Comparison of ENCODE assay signal across 9 cellular contexts in the genomic region with DNA sequence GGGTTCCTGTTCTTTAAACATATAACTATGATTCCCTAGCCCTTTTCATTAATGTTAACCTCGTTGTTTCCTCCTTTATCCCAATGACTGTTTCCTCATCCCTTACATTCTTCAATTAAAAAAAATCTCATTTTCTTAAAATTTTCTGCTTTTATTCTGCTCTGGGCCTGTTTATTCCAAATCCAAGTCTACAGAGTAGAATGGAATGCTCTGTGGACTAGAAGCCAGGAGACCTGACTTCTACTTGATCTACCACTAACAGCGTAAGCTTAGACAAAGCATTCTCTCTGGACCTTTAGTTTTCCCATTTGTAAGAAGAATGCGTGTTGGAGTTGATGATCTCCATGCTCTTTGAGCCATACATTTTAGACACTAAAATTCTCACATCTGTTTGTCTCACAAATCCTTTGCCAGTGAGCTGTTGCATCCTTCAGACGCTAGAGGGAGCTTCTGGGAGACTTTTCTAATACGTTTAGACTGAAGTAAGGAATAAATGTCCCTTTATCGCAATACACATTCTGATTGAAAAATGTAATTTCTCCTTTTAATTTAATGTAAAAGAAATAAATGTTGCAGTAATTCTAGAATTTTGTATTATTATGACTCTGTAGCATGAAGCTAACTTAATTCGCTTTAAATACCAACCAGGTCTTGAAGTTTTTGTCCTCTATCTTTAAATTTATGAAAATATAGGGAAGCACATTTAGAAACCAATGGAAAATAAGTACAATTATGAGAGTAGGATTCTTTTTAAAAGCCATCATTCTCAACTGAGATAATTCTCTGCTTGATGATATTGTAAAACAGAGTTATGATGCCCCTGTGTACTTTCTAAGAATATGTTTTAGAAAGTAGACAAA.
DNase-seq lines count a peak whose midpoint lies in the region; ATAC-seq and TF ChIP-seq lines count a peak whose summit lies in the region.
"Had no signal": no experiment of that assay in that cellular context is flagged by ENCODE, and none has a peak within 500 bp of the region (broad histone marks: within the 10 kb centered on the region; RNA-seq: fewer than 3 reads in every experiment).

No MANE protein-coding gene starts in this region.

- in situ Hi-C loops in astrocyte of the spinal cord (cut with HindIII; ENCODE audit: low sequenced_read_pairs) = no loop called here

- ATAC-seq in HG03558 (IDR thresholded peaks at IDR 0.05; ENCODE audit: extremely low read depth, unreplicated experiment) = peak; percentile 76

- H3K4me3 ChIP-seq in astrocyte of the spinal cord (ENCODE audit: low read depth, low read length) = no peak overlapping the region
- H3K4me3 ChIP-seq: BLaER1 had no signal

- TF ChIP-seq CTCF in GM20000 (IDR thresholded peaks at IDR 0.05; ENCODE audit: extremely low read depth, missing control alignments) (peak; percentile 89), astrocyte of the spinal cord (IDR thresholded peaks at IDR 0.05; ENCODE audit: low read depth, low read length) (peak; percentile 96)

- DNase-seq in NCI-H1436 (lab: John Stamatoyannopoulos, UW) = peak; percentile 43
- DNase-seq in NCI-H1436 treated with DMSO at 0.1 percent for 48 hours (lab: John Stamatoyannopoulos, UW) = no peak
- peak; percentile 50 for DNase-seq in GM20000 (ENCODE audit: low spot score)
- DNase-seq in NCI-H526 (lab: John Stamatoyannopoulos, UW) = peak; percentile 60 to 78
- peak; percentile 73 for DNase-seq in astrocyte of the spinal cord (ENCODE audit: low read depth, low spot score)
- peak; percentile 66 for DNase-seq in iris pigment epithelial cell (ENCODE audit: low read depth)
- DNase-seq in stimulated activated CD8-positive, alpha-beta memory T cell treated with anti-CD3 and anti-CD28 coated beads, Interleukin-4, amount 100 ng/mL, for 48 hours = peak; percentile 48
